ENCODE assay signal across 8 cellular contexts in the genomic region with DNA sequence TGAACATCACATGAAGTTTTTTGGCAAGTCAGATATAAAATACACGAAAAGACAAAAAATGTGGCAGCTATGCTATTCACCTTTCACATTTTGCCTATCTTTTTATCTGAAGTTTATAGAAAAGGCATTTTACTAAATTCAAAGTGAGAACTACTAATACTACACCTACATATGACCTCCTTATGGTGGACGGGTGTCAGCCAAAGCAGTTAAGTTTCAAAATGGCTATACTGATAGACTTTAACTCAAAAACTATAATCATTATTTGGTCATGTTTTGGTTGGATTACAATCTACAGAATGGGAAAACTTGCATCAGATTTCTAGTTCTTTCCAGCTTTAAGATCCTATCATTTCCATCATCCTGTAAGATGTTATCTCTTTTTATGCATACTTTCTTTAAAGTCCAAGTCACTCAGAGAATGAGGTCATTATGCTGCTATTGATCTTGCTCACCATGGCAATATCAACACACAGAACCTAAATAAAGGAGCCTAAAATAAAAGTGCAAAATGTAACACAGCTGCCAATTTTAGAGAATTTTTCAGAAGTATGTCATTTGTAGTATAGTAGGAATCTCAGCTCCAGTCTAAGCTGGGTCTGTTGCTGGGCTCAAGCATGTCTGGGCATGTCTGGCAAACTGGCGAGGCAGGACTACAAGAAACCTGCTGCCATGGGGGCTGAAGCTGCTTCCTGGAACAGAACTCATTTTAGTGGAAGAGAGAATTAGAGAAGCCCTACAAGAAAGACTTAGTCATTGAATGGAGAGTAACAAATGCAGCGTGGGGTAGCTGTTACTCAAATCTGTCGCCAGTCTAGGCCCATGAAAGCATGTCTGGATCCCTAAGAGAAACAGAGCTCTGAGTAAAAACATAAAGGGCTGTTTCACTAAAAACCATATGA.
DNase-seq lines count a peak whose midpoint lies in the region; ATAC-seq, FAIRE-seq and TF ChIP-seq lines count a peak whose summit lies in the region.

No MANE protein-coding gene starts in this region.

- no peak overlapping the region for H3K4me3 ChIP-seq in fibroblast of pulmonary artery (replicated peaks; ENCODE audit: low read depth, low read length)

- DNase-seq in stimulated activated naive CD4-positive, alpha-beta T cell treated with Interleukin-2 at 50 U/mL for 16 hours (lab: John Stamatoyannopoulos, UW), result peak; percentile 55
- DNase-seq in stimulated activated naive CD4-positive, alpha-beta T cell (lab: John Stamatoyannopoulos, UW), result no peak
- DNase-seq in fibroblast of pulmonary artery (ENCODE audit: low read depth) (peak; percentile 64), D721Med (ENCODE audit: insufficient read length, low spot score) (no peak)
- DNase-seq in stimulated activated naive CD8-positive, alpha-beta T cell treated with anti-CD3 and anti-CD28 coated beads, Interleukin-15, Interleukin-2, amounts not matched to agents 100 U/mL and 50 U/mL, for 24 hours, result peak; percentile 43

- FAIRE-seq in D721Med (lab: Jason Lieb, UNC), result no peak

- TF ChIP-seq CTCF in fibroblast of pulmonary artery (IDR thresholded peaks at IDR 0.05; ENCODE audit: low read length, missing control alignments), result no peak
- TF ChIP-seq CTCF in D721Med (IDR thresholded peaks at IDR 0.05; ENCODE audit: insufficient read depth, missing control alignments), result no peak

- peak; percentile 51 for ATAC-seq in HG03159 (IDR thresholded peaks at IDR 0.05; ENCODE audit: unreplicated experiment)
- peak; percentile 90 to 91 for ATAC-seq in activated CD4-positive, CD25-positive, alpha-beta regulatory T cell treated with anti-CD3 and anti-CD28 coated beads, Interleukin-2, amount 50 U/mL, for 24 hours
- peak; percentile 84 for ATAC-seq in stimulated activated naive CD8-positive, alpha-beta T cell treated with anti-CD3 and anti-CD28 coated beads, Interleukin-15, Interleukin-2, amounts not matched to agents 100 U/mL and 50 U/mL, for 24 hours
- no peak for ATAC-seq in GM21737 (IDR thresholded peaks at IDR 0.05; ENCODE audit: unreplicated experiment)

Comparison
In these comparisons a context has a peak if more than half of its experiments do, and no peak if none do; other contexts are left out.
1. DNase-seq: peak in stimulated activated naive CD4-positive, alpha-beta T cell treated with Interleukin-2 at 50 U/mL for 16 hours (single experiment), fibroblast of pulmonary artery (single experiment) and stimulated activated naive CD8-positive, alpha-beta T cell treated with anti-CD3 and anti-CD28 coated beads, Interleukin-15, Interleukin-2, amounts not matched to agents 100 U/mL and 50 U/mL, for 24 hours (single experiment); none in stimulated activated naive CD4-positive, alpha-beta T cell (0 of 6) and D721Med (single experiment).